In the genomic region with DNA sequence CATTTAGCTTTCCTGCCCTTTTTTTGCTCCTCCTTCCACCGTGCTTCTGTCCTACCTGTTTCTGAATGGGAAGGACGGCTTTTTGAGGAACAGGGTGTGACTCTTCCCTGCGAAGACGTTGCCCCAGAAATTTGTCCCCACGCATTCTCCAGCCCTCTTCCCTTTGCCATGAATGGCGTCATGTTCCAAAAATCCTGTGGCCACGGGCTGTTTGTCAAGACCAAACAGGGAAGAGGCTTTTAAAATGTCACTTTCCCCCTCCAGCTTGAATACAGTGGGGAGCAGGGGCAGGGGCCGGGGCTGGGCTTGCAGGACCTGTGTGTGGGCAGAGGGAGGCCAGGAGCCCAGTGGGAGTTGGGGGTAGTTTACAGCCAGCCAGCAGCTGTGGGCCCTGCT, we compare ENCODE assay signal across 11 cellular contexts. TPM values are rescaled to one million over a fixed set of nuclear protein-coding genes. Genes with fewer than 3 reads are reported as not detected.
DNase-seq lines count a peak whose midpoint lies in the region; ATAC-seq and TF ChIP-seq lines count a peak whose summit lies in the region.
"Had no signal": no experiment of that assay in that cellular context is flagged by ENCODE, and none has a peak within 500 bp of the region (broad histone marks: within the 10 kb centered on the region; RNA-seq: fewer than 3 reads in every experiment).

No MANE protein-coding gene starts in this region.

- peaks cover 15% of the 10 kb centered on the region for H3K4me1 ChIP-seq in IMR-90 (ENCODE audit: control insufficient read depth, insufficient read depth, low read length)
- peaks cover 41 to 45% of the 10 kb centered on the region in 2 donors for H3K4me1 ChIP-seq in esophagus (ENCODE audit: control insufficient read depth in 2 of 2, insufficient read depth in 2 of 2, low read length in 1 of 2)
- peaks cover 2% of the 10 kb centered on the region for H3K4me1 ChIP-seq in mesendoderm (ENCODE audit: control insufficient read depth, low read depth, low read length)
- peaks cover 39 to 84% of the 10 kb centered on the region in 2 donors for H3K4me1 ChIP-seq in thoracic aorta (ENCODE audit: control insufficient read depth in 1 of 2, low read depth in 2 of 2)

- no TSS peak for BruUV-seq in IMR-90 (replicated peaks; lab: Mats Ljungman, UMichigan)

- H3K79me1 ChIP-seq in IMR-90 (ENCODE audit: low read depth in 1 of 2, low read length in 2 of 2) = peaks cover 18 to 96% of the 10 kb centered on the region in 2 experiments
- peaks cover 59% of the 10 kb centered on the region for H3K79me1 ChIP-seq in mesendoderm (ENCODE audit: low read length)

- H3K14ac ChIP-seq in IMR-90 (replicated peaks; ENCODE audit: low read depth, low read length) = no peak overlapping the region

- TF ChIP-seq CTCF in IMR-90 (conservative IDR thresholded peaks at IDR 0.05; ENCODE audit: low read depth, low read length) (no peak), thoracic aorta (IDR thresholded peaks at IDR 0.05) (no peak), GM10248 (IDR thresholded peaks at IDR 0.05; ENCODE audit: control extremely low read depth, extremely low read depth, low read depth, missing control alignments) (no peak)

- no peak for TF ChIP-seq RAD21 in IMR-90 (IDR thresholded peaks at IDR 0.05; ENCODE audit: low read length)

- no peaks in the 10 kb centered on the region for H3K27me3 ChIP-seq in IMR-90 (ENCODE audit: control insufficient read depth, insufficient read depth, low read length)
- no peaks in the 10 kb centered on the region for H3K27me3 ChIP-seq in esophagus (ENCODE audit: control insufficient read depth in 1 of 2, insufficient read depth in 2 of 2, low read length in 2 of 2)
- no peaks in the 10 kb centered on the region for H3K27me3 ChIP-seq in mesendoderm (ENCODE audit: insufficient read depth, low read length, poor library complexity)
- H3K27me3 ChIP-seq in thoracic aorta (replicated peaks; ENCODE audit: insufficient read depth) = no peaks in the 10 kb centered on the region

- H3K18ac ChIP-seq in IMR-90 (ENCODE audit: low read depth, low read length) = no peak overlapping the region
- no peak overlapping the region for H3K18ac ChIP-seq in mesendoderm (ENCODE audit: low read length)

- H3K4me2 ChIP-seq in IMR-90 (ENCODE audit: low read depth, low read length) = no peak overlapping the region
- H3K4me2 ChIP-seq in mesendoderm (ENCODE audit: low read length) = no peak overlapping the region

- no peak overlapping the region for H4K5ac ChIP-seq in IMR-90 (ENCODE audit: low read depth, low read length)
- no peak overlapping the region for H4K5ac ChIP-seq in mesendoderm (ENCODE audit: low read length)

- H2BK5ac ChIP-seq in IMR-90 (ENCODE audit: low read depth, low read length, poor library complexity, severe bottlenecking) (no peak overlapping the region), mesendoderm (ENCODE audit: low read length) (no peak overlapping the region)

- H4K20me1 ChIP-seq in IMR-90 (ENCODE audit: insufficient read depth, low read length) = peaks cover 98% of the 10 kb centered on the region

- TF ChIP-seq POLR2A in IMR-90 (IDR thresholded peaks at IDR 0.05; ENCODE audit: low read depth, low read length) = no peak

- in situ Hi-C loops in IMR-90 (cut with MboI; ENCODE audit: low sequenced_read_pairs) = no loop called here

- H4K8ac ChIP-seq in IMR-90 (ENCODE audit: low read depth in 2 of 2, low read length in 2 of 2) = no peak overlapping the region
- no peak overlapping the region for H4K8ac ChIP-seq in mesendoderm (ENCODE audit: low read depth, low read length)

- H2AFZ ChIP-seq in IMR-90 (replicated peaks; ENCODE audit: low read length, poor library complexity) = no peak overlapping the region

- H3K23ac ChIP-seq in IMR-90 (ENCODE audit: low read depth, low read length) = no peak overlapping the region
- no peak overlapping the region for H3K23ac ChIP-seq in mesendoderm (ENCODE audit: low read length)

- H2BK120ac ChIP-seq in IMR-90 (ENCODE audit: low read depth, low read length) (no peak overlapping the region), mesendoderm (ENCODE audit: low read depth, low read length) (no peak overlapping the region)

- dilution Hi-C loops in IMR-90 (cut with HindIII; ENCODE audit: low sequenced_read_pairs, unreplicated experiment) = no loop called here

- no peak overlapping the region for H3K9ac ChIP-seq in IMR-90 (ENCODE audit: low read depth, low read length)
- H3K9ac ChIP-seq in mesendoderm (ENCODE audit: low read length) = no peak overlapping the region

- 80% methylated on average over 3 of the region's 8 CpGs; no CpG with 5 or more reads in 1 of the 2 experiments for WGBS in IMR-90 (ENCODE audit: extremely low coverage in 2 of 2, insufficient read length in 1 of 2), 2 experiments
- 45 to 50% methylated on average over 8 of the region's 8 CpGs for WGBS in esophagus, 2 donors
- WGBS in mesendoderm (ENCODE audit: extremely low coverage, insufficient coverage, low lambda C conversion rate) = no CpG with 5 or more reads among the region's 8 CpGs

- H3K9me1 ChIP-seq in IMR-90 (ENCODE audit: insufficient read depth, low read length) = peaks cover 51% of the 10 kb centered on the region

- H3K27ac ChIP-seq in IMR-90 (ENCODE audit: insufficient read depth, low read length) (no peak overlapping the region), esophagus (ENCODE audit: low read depth in 2 of 2, low read length in 1 of 2) (peak overlapping the region; percentile 86 to 91), mesendoderm (ENCODE audit: low read depth, low read length) (no peak overlapping the region), thoracic aorta (peak overlapping the region; percentile 64 to 78), substantia nigra (ENCODE audit: low read depth, low read length, poor library complexity, severe bottlenecking) (no peak overlapping the region)

- H3K36me3 ChIP-seq in IMR-90 (ENCODE audit: control insufficient read depth, insufficient read depth, low read length) (peaks cover 10% of the 10 kb centered on the region; the same call in 1 of the 2 replicates), esophagus (ENCODE audit: control insufficient read depth in 2 of 2, insufficient read depth in 2 of 2, low read length in 1 of 2) (peaks cover 0 to 14% of the 10 kb centered on the region in 2 donors), mesendoderm (ENCODE audit: control insufficient read depth, insufficient read depth, low read length) (no peaks in the 10 kb centered on the region), thoracic aorta (peaks cover 9% of the 10 kb centered on the region)

- H3K56ac ChIP-seq in IMR-90 (ENCODE audit: extremely low read depth, insufficient read depth, low read length) = no peak overlapping the region
- H3K56ac ChIP-seq in mesendoderm (ENCODE audit: low read length) = peak overlapping the region; percentile 32

- H3K79me2 ChIP-seq in mesendoderm (ENCODE audit: control insufficient read depth, insufficient read depth, low read length) = peaks cover 71% of the 10 kb centered on the region

- H2AK9ac ChIP-seq in IMR-90 (replicated peaks; ENCODE audit: low read depth, low read length, poor library complexity) = no peak overlapping the region

- H2BK20ac ChIP-seq in IMR-90 (ENCODE audit: low read depth, low read length) = no peak overlapping the region

- intact Hi-C loops in IMR-90 (cut with micrococcal nuclease) = no loop called here

- H2BK15ac ChIP-seq in IMR-90 (ENCODE audit: low read depth, low read length) (no peak overlapping the region), mesendoderm (replicated peaks; ENCODE audit: low read depth) (no peak overlapping the region)

- CTCF ChIA-PET in IMR-90 (lab: Yijun Ruan, JAX) (no interaction called here), GM10248 (lab: Yijun Ruan, JAX) (no interaction called here)

- H3K9me3 ChIP-seq in IMR-90 (ENCODE audit: control insufficient read depth, insufficient read depth, low read length) = no peaks in the 10 kb centered on the region
- H3K9me3 ChIP-seq in esophagus (ENCODE audit: control insufficient read depth in 2 of 2, insufficient read depth in 1 of 2, low read depth in 1 of 2, low read length in 1 of 2) = no peaks in the 10 kb centered on the region
- no peaks in the 10 kb centered on the region for H3K9me3 ChIP-seq in thoracic aorta

- H2AK5ac ChIP-seq in IMR-90 (ENCODE audit: low read depth, low read length) = 0 out of 2 replicates have a peak overlapping the region, but pooled peaks have one; percentile 2
- H2AK5ac ChIP-seq in mesendoderm (ENCODE audit: low read length) = no peak overlapping the region

- H3K4me3 ChIP-seq in IMR-90 (ENCODE audit: insufficient read depth, low read depth, low read length) = no peak overlapping the region
- no peak overlapping the region for H3K4me3 ChIP-seq in esophagus (ENCODE audit: low read depth in 1 of 2, low read length in 2 of 2)
- no peak overlapping the region for H3K4me3 ChIP-seq in mesendoderm (ENCODE audit: low read length)
- H3K4me3 ChIP-seq in thoracic aorta = peak overlapping the region; percentile 40

- no peak for ATAC-seq in IMR-90 (ENCODE audit: low read depth)
- peak; percentile 56 for ATAC-seq in thoracic aorta (ENCODE audit: insufficient number of reproducible peaks, low FRiP score, low read depth)
- ATAC-seq in HG03135 (IDR thresholded peaks at IDR 0.05; ENCODE audit: unreplicated experiment) = no peak

- POLR2A ChIA-PET in IMR-90 (lab: Charles Lee; ENCODE audit: unreplicated experiment) (no interaction called here), GM10248 (lab: Yijun Ruan, JAX) (no interaction called here)

- DNase-seq in IMR-90 = no peak
- no peak for DNase-seq in mesendoderm
- no peak for DNase-seq in thoracic aorta (ENCODE audit: low spot score)
- no peak for DNase-seq in NCI-H1105 (lab: John Stamatoyannopoulos, UW)
- DNase-seq in GM10248 (ENCODE audit: extremely low spot score) = no peak
- DNase-seq in substantia nigra (lab: John Stamatoyannopoulos, UW) = no peak
- DNase-seq: activated CD4-positive, alpha-beta T cell treated with anti-CD3 and anti-CD28 coated beads, Interleukin-2, amount 50 U/mL, for 48 hours; activated naive CD4-positive, alpha-beta T cell treated with Interleukin-2 at 50 U/mL for 16 hours; NCI-H2029 had no signal

- no peak overlapping the region for H4K91ac ChIP-seq in IMR-90 (ENCODE audit: insufficient read depth, low read depth, low read length)

- H3K4ac ChIP-seq in IMR-90 (ENCODE audit: low read depth, low read length) (no peak overlapping the region; the same call in 1 of the 2 replicates), mesendoderm (ENCODE audit: low read depth, low read length) (no peak overlapping the region)

TF ChIP-seq in IMR-90, 13 proteins besides CTCF, POLR2A, EP300 and RAD21:
- TF ChIP-seq NFE2L2 (IDR thresholded peaks at IDR 0.05; ENCODE audit: low read depth, low read length) = no peak
- TF ChIP-seq CEBPB (IDR thresholded peaks at IDR 0.05; ENCODE audit: low read depth, low read length) = no peak

RNA-seq across cellular contexts. Expression of gene MPRIP, which starts 13.9 kb away (rescaled TPM):
- total RNA-seq in IMR-90 (2012; rRNA removed) (111 and 113 TPM in 2 replicates), thoracic aorta (100 to 1,000 TPM; 235 to 252 TPM)
- polyA plus RNA-seq in IMR-90 (2012; rRNA removed) (147 and 149 TPM in 2 replicates), esophagus (100 to 1,000 TPM; 122 to 226 TPM)
- 125 and 140 TPM in 2 replicates for polyA plus RNA-seq in IMR-90 (2012; cell fraction: cytosol; rRNA removed)
- 139 TPM in 2 replicates for polyA plus RNA-seq in IMR-90 (2012; cell fraction: nucleus; rRNA removed; ENCODE audit: low replicate concordance)
- polyA plus RNA-seq in mesendoderm (2013, experiment 1 of 2) = 95.9 TPM
- 94.7 TPM for polyA plus RNA-seq in mesendoderm (2013, experiment 2 of 2)

Comparison
In these comparisons a context has a peak if more than half of its experiments do, and no peak if none do; other contexts are left out.
1. H3K27ac ChIP-seq: peak in esophagus (2 of 2) and thoracic aorta (2 of 2); none in IMR-90 (single experiment), mesendoderm (single experiment) and substantia nigra (single experiment).